In the genomic region with DNA sequence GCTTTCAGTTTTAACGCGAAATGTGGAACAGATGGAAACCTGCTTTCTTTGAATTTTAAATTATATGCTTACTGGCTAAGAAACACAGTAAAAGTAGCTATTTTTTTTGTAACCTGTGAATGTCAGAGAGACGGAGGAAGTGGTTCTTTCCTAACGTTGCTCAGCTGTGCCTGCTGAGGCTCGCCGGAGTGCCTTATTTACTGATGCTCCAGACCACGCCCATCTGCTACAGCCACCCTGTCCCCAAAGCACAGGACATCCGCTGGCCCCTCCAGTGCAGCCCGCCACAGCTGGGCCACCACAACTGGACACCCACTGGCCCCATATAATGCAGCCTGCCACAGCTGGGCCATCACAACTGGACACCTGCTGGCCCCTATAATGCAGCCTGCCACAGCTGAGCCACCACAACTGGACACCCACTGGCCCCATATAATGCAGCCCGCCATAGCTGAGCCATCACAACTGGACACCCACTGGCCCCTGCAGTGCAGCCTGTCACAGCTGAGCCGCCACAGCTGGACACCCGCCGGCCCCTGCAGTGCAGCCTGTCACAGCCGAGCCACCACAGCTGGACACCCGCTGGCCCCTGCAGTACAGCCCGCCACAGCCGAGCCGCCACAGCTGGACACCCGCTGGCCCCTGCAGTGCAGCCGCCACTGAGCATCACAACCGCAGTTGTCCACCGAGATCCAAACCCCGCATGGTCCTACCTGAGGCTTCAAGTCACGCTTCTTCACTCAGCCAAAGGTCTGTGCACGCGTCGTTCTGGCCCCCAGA, we compare ENCODE assay signal across 29 cellular contexts.
DNase-seq lines count a peak whose midpoint lies in the region; ATAC-seq and TF ChIP-seq lines count a peak whose summit lies in the region.
"Had no signal": no experiment of that assay in that cellular context is flagged by ENCODE, and none has a peak within 500 bp of the region (broad histone marks: within the 10 kb centered on the region; RNA-seq: fewer than 3 reads in every experiment).

No MANE protein-coding gene starts in this region.

- DNase-seq in T-helper 1 cell (no peak), OCI-LY7 (ENCODE audit: low spot score) (peak; percentile 50), iPS-NIHi11 (ENCODE audit: low spot score) (peak; percentile 11), retina (peak; percentile 13)
- DNase-seq in effector memory CD8-positive, alpha-beta T cell = no peak
- no peak for DNase-seq in activated naive CD4-positive, alpha-beta T cell treated with anti-CD3 and anti-CD28 coated beads for 36 hours
- DNase-seq: activated CD4-positive, alpha-beta T cell treated with anti-CD3 and anti-CD28 coated beads, Interleukin-2, amount 50 U/mL, for 4 hours; activated CD4-positive, CD25-positive, alpha-beta regulatory T cell; amygdala; CD8-positive, alpha-beta T cell; colonic mucosa; effector memory CD4-positive, alpha-beta T cell; foreskin keratinocyte; GOT3; mammary epithelial cell; MM.1S; NCI-H1436; NCI-H2081 treated with DMSO at 0.1 percent for 48 hours; NCI-H748 treated with DMSO at 0.1 percent for 48 hours; SIG-M5; thyroid gland had no signal

- peak overlapping the region; percentile 30 for H3K4me2 ChIP-seq in OCI-LY7 (ENCODE audit: low read length)

- CTCF ChIA-PET in OCI-LY7 (lab: Charles Lee; ENCODE audit: unreplicated experiment) = interaction anchor here (0.6 kb wide), 1 partner anchor 10 kb away, joined by 4 read pairs; no protein-coding TSS in a partner anchor
- CTCF ChIA-PET in activated naive CD4-positive, alpha-beta T cell treated with anti-CD3 and anti-CD28 coated beads for 36 hours (lab: Charles Lee) = interaction anchor here (0.7 kb wide), 1 partner anchor 990 kb away, joined by 7 read pairs; no protein-coding TSS in a partner anchor

- intact Hi-C loops in OCI-LY7 (cut with micrococcal nuclease; ENCODE audit: unreplicated experiment) = no loop called here
- intact Hi-C loops in activated naive CD4-positive, alpha-beta T cell treated with anti-CD3 and anti-CD28 coated beads for 36 hours (cut with micrococcal nuclease) = no loop called here

- H3K27ac ChIP-seq in OCI-LY7 (ENCODE audit: low read depth, low read length, poor library complexity, severe bottlenecking) = no peak overlapping the region
- H3K27ac ChIP-seq: 22Rv1, colonic mucosa, foreskin keratinocyte, thyroid gland had no signal

- no TSS peak for BruUV-seq in OCI-LY7 (replicated peaks; lab: Mats Ljungman, UMichigan)

- no peak overlapping the region for H3K4me3 Mint-ChIP-seq in T-helper 1 cell treated with Interleukin-12 subunit alpha and Interleukin-12 subunit beta and Interleukin-4 antibody, amounts not matched to agents 30 μg/mL and 1 μg/mL, for 36 hours
- H3K4me3 Mint-ChIP-seq in effector memory CD8-positive, alpha-beta T cell = no peak overlapping the region
- H3K4me3 Mint-ChIP-seq in activated naive CD4-positive, alpha-beta T cell treated with anti-CD3 and anti-CD28 coated beads for 36 hours = no peak overlapping the region
- H3K4me3 Mint-ChIP-seq: activated naive CD4-positive, alpha-beta T cell treated with anti-CD3 and anti-CD28 coated beads, Interleukin-2, amount 50 U/mL, for 24 hours; CD8-positive, alpha-beta T cell; stimulated activated naive CD8-positive, alpha-beta T cell treated with anti-CD3 and anti-CD28 coated beads, Interleukin-15, Interleukin-2, amounts not matched to agents 100 ng/mL and 50 ng/mL, for 24 hours had no signal

- peak overlapping the region; percentile 21; the same call in 1 of the 2 replicates for H2AFZ ChIP-seq in OCI-LY7 (ENCODE audit: low read length)

- TF ChIP-seq CTCF in OCI-LY7 (conservative IDR thresholded peaks at IDR 0.05; ENCODE audit: low read length) = no peak

- H3K27me3 Mint-ChIP-seq in T-helper 1 cell treated with Interleukin-12 subunit alpha and Interleukin-12 subunit beta and Interleukin-4 antibody, amounts not matched to agents 30 μg/mL and 1 μg/mL, for 36 hours (ENCODE audit: low read depth) = peaks cover 6% of the 10 kb centered on the region
- H3K27me3 Mint-ChIP-seq in effector memory CD8-positive, alpha-beta T cell = peaks cover 0 to 21% of the 10 kb centered on the region in 2 donors
- peaks cover 13% of the 10 kb centered on the region for H3K27me3 Mint-ChIP-seq in activated naive CD4-positive, alpha-beta T cell treated with anti-CD3 and anti-CD28 coated beads for 36 hours (ENCODE audit: low read depth)
- H3K27me3 Mint-ChIP-seq: stimulated activated naive CD8-positive, alpha-beta T cell treated with anti-CD3 and anti-CD28 coated beads, Interleukin-15, Interleukin-2, amounts not matched to agents 100 ng/mL and 50 ng/mL, for 24 hours had no signal

- H3K9me3 ChIP-seq in OCI-LY7 (ENCODE audit: low read length) = no peaks in the 10 kb centered on the region
- H3K9me3 ChIP-seq: colonic mucosa, heart left ventricle, thyroid gland had no signal

- no peaks in the 10 kb centered on the region for H4K20me1 ChIP-seq in OCI-LY7 (ENCODE audit: insufficient read depth, low read length)

- POLR2A ChIA-PET in OCI-LY7 (lab: Charles Lee) = interaction anchor here (0.6 kb wide), 1 partner anchor 19 kb away, joined by 3 read pairs; no protein-coding TSS in a partner anchor

- no peak for ATAC-seq in effector memory CD8-positive, alpha-beta T cell (replicated peaks)
- no peak for ATAC-seq in GM21737 (IDR thresholded peaks at IDR 0.05; ENCODE audit: unreplicated experiment)
- ATAC-seq: CD8-positive, alpha-beta T cell; esophagus mucosa; foreskin keratinocyte; heart left ventricle; K562 had no signal

- no peaks in the 10 kb centered on the region for H3K9me3 Mint-ChIP-seq in T-helper 1 cell treated with Interleukin-12 subunit alpha and Interleukin-12 subunit beta and Interleukin-4 antibody, amounts not matched to agents 30 μg/mL and 1 μg/mL, for 36 hours
- peaks cover 0 to 7% of the 10 kb centered on the region in 2 donors for H3K9me3 Mint-ChIP-seq in effector memory CD8-positive, alpha-beta T cell
- H3K9me3 Mint-ChIP-seq in activated naive CD4-positive, alpha-beta T cell treated with anti-CD3 and anti-CD28 coated beads for 36 hours = no peaks in the 10 kb centered on the region
- H3K9me3 Mint-ChIP-seq: activated naive CD4-positive, alpha-beta T cell treated with anti-CD3 and anti-CD28 coated beads, Interleukin-2, amount 50 U/mL, for 24 hours; CD8-positive, alpha-beta T cell; stimulated activated naive CD8-positive, alpha-beta T cell treated with anti-CD3 and anti-CD28 coated beads, Interleukin-15, Interleukin-2, amounts not matched to agents 100 ng/mL and 50 ng/mL, for 24 hours had no signal

- H3K4me3 ChIP-seq in OCI-LY7 (ENCODE audit: low read depth, low read length, poor library complexity, severe bottlenecking) = peak overlapping the region; percentile 16
- H3K4me3 ChIP-seq: colonic mucosa, heart left ventricle, K562, thyroid gland had no signal

- no peaks in the 10 kb centered on the region for H3K36me3 ChIP-seq in OCI-LY7 (ENCODE audit: insufficient read depth, low read length)
- H3K36me3 ChIP-seq: colonic mucosa, heart left ventricle, thyroid gland had no signal

- H3K4me1 Mint-ChIP-seq in T-helper 1 cell treated with Interleukin-12 subunit alpha and Interleukin-12 subunit beta and Interleukin-4 antibody, amounts not matched to agents 30 μg/mL and 1 μg/mL, for 36 hours (ENCODE audit: low read depth) = peaks cover 5% of the 10 kb centered on the region
- H3K4me1 Mint-ChIP-seq in effector memory CD8-positive, alpha-beta T cell (ENCODE audit: low read depth in 2 of 2) = no peaks in the 10 kb centered on the region
- no peaks in the 10 kb centered on the region for H3K4me1 Mint-ChIP-seq in activated naive CD4-positive, alpha-beta T cell treated with anti-CD3 and anti-CD28 coated beads for 36 hours (ENCODE audit: low read depth)
- H3K4me1 Mint-ChIP-seq: activated naive CD4-positive, alpha-beta T cell treated with anti-CD3 and anti-CD28 coated beads, Interleukin-2, amount 50 U/mL, for 24 hours had no signal

- H3K36me3 Mint-ChIP-seq in T-helper 1 cell treated with Interleukin-12 subunit alpha and Interleukin-12 subunit beta and Interleukin-4 antibody, amounts not matched to agents 30 μg/mL and 1 μg/mL, for 36 hours (ENCODE audit: low read depth) = no peaks in the 10 kb centered on the region
- no peaks in the 10 kb centered on the region for H3K36me3 Mint-ChIP-seq in effector memory CD8-positive, alpha-beta T cell (ENCODE audit: insufficient read depth)
- H3K36me3 Mint-ChIP-seq in activated naive CD4-positive, alpha-beta T cell treated with anti-CD3 and anti-CD28 coated beads for 36 hours (ENCODE audit: low read depth) = no peaks in the 10 kb centered on the region
- H3K36me3 Mint-ChIP-seq: activated naive CD4-positive, alpha-beta T cell treated with anti-CD3 and anti-CD28 coated beads, Interleukin-2, amount 50 U/mL, for 24 hours; CD8-positive, alpha-beta T cell had no signal

- peak overlapping the region; percentile 21 for H3K27ac Mint-ChIP-seq in T-helper 1 cell treated with Interleukin-12 subunit alpha and Interleukin-12 subunit beta and Interleukin-4 antibody, amounts not matched to agents 30 μg/mL and 1 μg/mL, for 36 hours
- no peak overlapping the region for H3K27ac Mint-ChIP-seq in effector memory CD8-positive, alpha-beta T cell
- H3K27ac Mint-ChIP-seq in activated naive CD4-positive, alpha-beta T cell treated with anti-CD3 and anti-CD28 coated beads for 36 hours = no peak overlapping the region
- H3K27ac Mint-ChIP-seq: activated naive CD4-positive, alpha-beta T cell treated with anti-CD3 and anti-CD28 coated beads, Interleukin-2, amount 50 U/mL, for 24 hours; CD8-positive, alpha-beta T cell; stimulated activated naive CD8-positive, alpha-beta T cell treated with anti-CD3 and anti-CD28 coated beads, Interleukin-15, Interleukin-2, amounts not matched to agents 100 ng/mL and 50 ng/mL, for 24 hours had no signal

- H3K4me1 ChIP-seq in OCI-LY7 (ENCODE audit: insufficient read depth, low read length, poor library complexity, severe bottlenecking) = peaks cover 27% of the 10 kb centered on the region
- H3K4me1 ChIP-seq: colonic mucosa had no signal

- no peaks in the 10 kb centered on the region for H3K79me2 ChIP-seq in OCI-LY7 (ENCODE audit: insufficient read depth, low read depth, low read length)

- H3K9me2 ChIP-seq in OCI-LY7 (ENCODE audit: insufficient read depth, low read length) = no peaks in the 10 kb centered on the region

Comparison
In these comparisons a context has a peak if more than half of its experiments do, and no peak if none do; other contexts are left out.
1. DNase-seq: peak in OCI-LY7 (single experiment), iPS-NIHi11 (single experiment) and retina (single experiment); none in T-helper 1 cell (0 of 5), effector memory CD8-positive, alpha-beta T cell (0 of 3) and activated naive CD4-positive, alpha-beta T cell treated with anti-CD3 and anti-CD28 coated beads for 36 hours (single experiment).